Comparison of ENCODE assay signal across 8 cellular contexts in the genomic region with DNA sequence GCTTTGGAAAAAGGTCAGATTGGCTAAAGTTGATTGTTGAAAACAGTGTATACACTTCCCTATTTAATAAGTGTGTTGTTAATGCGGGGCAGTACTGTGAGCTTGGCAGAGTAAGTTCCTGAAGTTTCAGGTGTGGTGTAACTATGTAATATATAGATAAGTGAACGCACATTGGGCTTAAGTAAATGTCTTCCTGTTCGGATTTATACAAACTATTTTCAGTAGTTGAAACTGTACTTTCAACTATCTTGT. TPM values are rescaled to one million over a fixed set of nuclear protein-coding genes. Genes with fewer than 3 reads are reported as not detected.
A peak's percentile ranks its signal among the peaks of the same experiment; 100 is the strongest.
DNase-seq lines count a peak whose midpoint lies in the region; TF ChIP-seq lines count a peak whose summit lies in the region.

No MANE protein-coding gene starts in this region.

- no peak for TF ChIP-seq CTCF in OCI-LY3 (IDR thresholded peaks at IDR 0.05; ENCODE audit: low read depth, low read length)
- no peak for TF ChIP-seq CTCF in endothelial cell (IDR thresholded peaks at IDR 0.05; ENCODE audit: unreplicated experiment)
- TF ChIP-seq CTCF in osteoblast (IDR thresholded peaks at IDR 0.05; ENCODE audit: extremely low read depth, low read depth, low read length) = no peak

- peaks cover 30% of the 10 kb centered on the region for H4K20me1 ChIP-seq in OCI-LY3 (ENCODE audit: insufficient read depth, low read length)
- peaks cover 36% of the 10 kb centered on the region for H4K20me1 ChIP-seq in osteoblast (ENCODE audit: insufficient read depth, low read length)

- peaks cover 37% of the 10 kb centered on the region for H3K79me2 ChIP-seq in OCI-LY3 (ENCODE audit: low read length)
- peaks cover 37% of the 10 kb centered on the region for H3K79me2 ChIP-seq in osteoblast (ENCODE audit: insufficient read depth, low read length)

- H3K4me3 ChIP-seq in CD4-positive, alpha-beta memory T cell (ENCODE audit: low read length in 2 of 2) = peak overlapping the region; percentile 71 to 79
- H3K4me3 ChIP-seq in OCI-LY3 (ENCODE audit: low read length) (peak overlapping the region; percentile 90), osteoblast (ENCODE audit: insufficient read depth, low read length) (peak overlapping the region; percentile 96)

- POLR2A ChIA-PET in CD4-positive, alpha-beta memory T cell (lab: Charles Lee; ENCODE audit: partially characterized antibody) = interaction anchor here (0.8 to 7.0 kb wide), 21 partner anchors 9 to 1336 kb away, joined by 3 to 81 read pairs (median 6); a partner anchor contains a TSS

- H3K4me2 ChIP-seq in OCI-LY3 (ENCODE audit: low read length) (peak overlapping the region; percentile 74), osteoblast (ENCODE audit: insufficient read depth, low read length) (peak overlapping the region; percentile 93)

- H3K9me3 Mint-ChIP-seq in CD4-positive, alpha-beta memory T cell = peaks cover 0 to 8% (median 0%) of the 10 kb centered on the region in 8 donors
- no peaks in the 10 kb centered on the region for H3K9me3 Mint-ChIP-seq in endothelial cell (ENCODE audit: unreplicated experiment)

- peak overlapping the region; percentile 86 for H3K9ac ChIP-seq in OCI-LY3 (ENCODE audit: low read length)

- intact Hi-C loops in CD4-positive, alpha-beta memory T cell (cut with micrococcal nuclease) = loop anchor here (2.0 to 10.0 kb wide), 5 partner anchors 348 to 1153 kb away; a partner anchor contains a TSS

- no peak for DNase-seq in CD4-positive, alpha-beta memory T cell
- DNase-seq in endothelial cell (ENCODE audit: low spot score) (no peak), osteoblast (ENCODE audit: insufficient read length, low spot score, missing footprints) (peak; percentile 42), NCI-H146 treated with DMSO at 0.1 percent for 48 hours (lab: John Stamatoyannopoulos, UW; ENCODE audit: unreplicated experiment) (no peak), globus pallidus (ENCODE audit: low spot score) (no peak), epidermal melanocyte (ENCODE audit: insufficient read length, low spot score) (no peak), ecto neural progenitor cell (ENCODE audit: low spot score) (no peak)

- H3K36me3 ChIP-seq in CD4-positive, alpha-beta memory T cell (ENCODE audit: insufficient read depth, low read length) = peaks cover 27% of the 10 kb centered on the region
- peaks cover 41% of the 10 kb centered on the region for H3K36me3 ChIP-seq in OCI-LY3 (replicated peaks; ENCODE audit: low read depth, low read length)
- peaks cover 47% of the 10 kb centered on the region for H3K36me3 ChIP-seq in osteoblast (ENCODE audit: insufficient read depth, low read length)

- peak overlapping the region; percentile 93 to 99 (median 96) for H3K4me3 Mint-ChIP-seq in CD4-positive, alpha-beta memory T cell
- peak overlapping the region; percentile 88 for H3K4me3 Mint-ChIP-seq in endothelial cell (ENCODE audit: unreplicated experiment)

- H3K9me3 ChIP-seq in CD4-positive, alpha-beta memory T cell (ENCODE audit: control insufficient read depth in 1 of 2, low read length in 2 of 2) = no peaks in the 10 kb centered on the region
- H3K9me3 ChIP-seq in OCI-LY3 (ENCODE audit: insufficient read depth, low read length) = no peaks in the 10 kb centered on the region
- H3K9me3 ChIP-seq in osteoblast (ENCODE audit: low read depth, low read length) = no peaks in the 10 kb centered on the region

- peak overlapping the region; percentile 89 for H3K27ac ChIP-seq in CD4-positive, alpha-beta memory T cell (ENCODE audit: low read depth, low read length)
- H3K27ac ChIP-seq in OCI-LY3 (ENCODE audit: low read length) (peak overlapping the region; percentile 84), osteoblast (ENCODE audit: low read depth, low read length) (peak overlapping the region; percentile 16)

- CTCF ChIA-PET in CD4-positive, alpha-beta memory T cell (lab: Charles Lee; ENCODE audit: partially characterized antibody) = interaction anchor here (1.3 to 2.0 kb wide), 6 partner anchors 12 to 440 kb away, joined by 3 to 5 read pairs (median 4); a partner anchor contains a TSS

- H3K4me1 Mint-ChIP-seq in CD4-positive, alpha-beta memory T cell = peaks cover 55 to 89% (median 64%) of the 10 kb centered on the region in 4 donors
- peaks cover 41% of the 10 kb centered on the region for H3K4me1 Mint-ChIP-seq in endothelial cell (ENCODE audit: unreplicated experiment)

- no peaks in the 10 kb centered on the region for H3K27me3 Mint-ChIP-seq in CD4-positive, alpha-beta memory T cell
- peaks cover 15% of the 10 kb centered on the region for H3K27me3 Mint-ChIP-seq in endothelial cell (ENCODE audit: unreplicated experiment)

- peak overlapping the region; percentile 94 to 99 (median 97) for H3K27ac Mint-ChIP-seq in CD4-positive, alpha-beta memory T cell
- peak overlapping the region; percentile 93 for H3K27ac Mint-ChIP-seq in endothelial cell (ENCODE audit: unreplicated experiment)

- H2AFZ ChIP-seq in OCI-LY3 (ENCODE audit: low read depth, low read length) = peak overlapping the region; percentile 49; the same call in 1 of the 2 replicates
- H2AFZ ChIP-seq in osteoblast (ENCODE audit: low read length) = peak overlapping the region; percentile 55

- H3K4me1 ChIP-seq in CD4-positive, alpha-beta memory T cell (ENCODE audit: insufficient read depth, low read length) = peaks cover 81% of the 10 kb centered on the region
- peaks cover 52% of the 10 kb centered on the region for H3K4me1 ChIP-seq in OCI-LY3 (ENCODE audit: low read length)
- H3K4me1 ChIP-seq in osteoblast (ENCODE audit: insufficient read depth, low read length) = peaks cover 20% of the 10 kb centered on the region

- H3K27me3 ChIP-seq in CD4-positive, alpha-beta memory T cell (ENCODE audit: insufficient read depth, low read length) = no peaks in the 10 kb centered on the region
- H3K27me3 ChIP-seq in OCI-LY3 (ENCODE audit: low read depth, low read length) = no peaks in the 10 kb centered on the region
- H3K27me3 ChIP-seq in osteoblast (ENCODE audit: insufficient read depth, low read length) = no peaks in the 10 kb centered on the region

- H3K36me3 Mint-ChIP-seq in CD4-positive, alpha-beta memory T cell = peaks cover 44 to 61% of the 10 kb centered on the region in 2 donors
- H3K36me3 Mint-ChIP-seq in endothelial cell (ENCODE audit: low read depth, unreplicated experiment) = peaks cover 31% of the 10 kb centered on the region

RNA-seq across cellular contexts. Expression of a gene that starts 0.9 kb away (rescaled TPM):
- total RNA-seq in CD4-positive, alpha-beta memory T cell = 10 to 100 TPM; 24.3 to 26.5 TPM
- 1 to 10 TPM in 1 of 2 donors, under 1 TPM in 1; 0.95 to 2.2 TPM for polyA plus RNA-seq in CD4-positive, alpha-beta memory T cell
- total RNA-seq in endothelial cell (ENCODE audit: unreplicated experiment) (10.1 TPM), osteoblast (10.3 and 10.5 TPM in 2 replicates)

RNA-seq across cellular contexts. Expression of a gene that starts 1.2 kb away (rescaled TPM):
- total RNA-seq in CD4-positive, alpha-beta memory T cell = 100 to 1,000 TPM; 676 to 709 TPM
- polyA plus RNA-seq in CD4-positive, alpha-beta memory T cell = 100 to 1,000 TPM; 312 to 395 TPM
- total RNA-seq in endothelial cell (ENCODE audit: unreplicated experiment) = 397 TPM
- total RNA-seq in osteoblast = 177 and 220 TPM in 2 replicates

RNA-seq across cellular contexts. Expression of a gene that starts 44.4 kb away (rescaled TPM):
- total RNA-seq in CD4-positive, alpha-beta memory T cell = 10 to 100 TPM in 1 of 2 experiments, 1 to 10 TPM in 1; 9.0 to 10.2 TPM
- polyA plus RNA-seq in CD4-positive, alpha-beta memory T cell = 1 to 10 TPM; 6.1 to 7.0 TPM
- total RNA-seq in endothelial cell (ENCODE audit: unreplicated experiment) = 6.6 TPM
- total RNA-seq in osteoblast = 8.0 and 12.1 TPM in 2 replicates

RNA-seq across cellular contexts. Expression of a gene that starts 44.6 kb away (rescaled TPM):
- 10 to 100 TPM; 13.4 to 13.5 TPM for total RNA-seq in CD4-positive, alpha-beta memory T cell
- 1 to 10 TPM; 3.6 to 9.7 TPM for polyA plus RNA-seq in CD4-positive, alpha-beta memory T cell
- 18.7 TPM for total RNA-seq in endothelial cell (ENCODE audit: unreplicated experiment)
- 15.6 and 17.4 TPM in 2 replicates for total RNA-seq in osteoblast

RNA-seq across cellular contexts. Expression of a gene that starts 48.1 kb away (rescaled TPM):
- total RNA-seq in CD4-positive, alpha-beta memory T cell = not detected
- not detected for polyA plus RNA-seq in CD4-positive, alpha-beta memory T cell
- total RNA-seq in endothelial cell (ENCODE audit: unreplicated experiment) (not detected), osteoblast (under 0.01 TPM in 1 of 2 replicates, not detected in the other)

Comparison
In these comparisons a context has a peak if more than half of its experiments do, and no peak if none do; other contexts are left out.
1. H3K27ac ChIP-seq: peak in every context shown above with its lines; median percentile 89 in CD4-positive, alpha-beta memory T cell; 84 in OCI-LY3; 16 in osteoblast.